In genomic region chr15:58147151-58147550, GRCh38 we compare ENCODE assay signal across 13 cellular contexts. TPM values are rescaled to one million over a fixed set of nuclear protein-coding genes. Genes with fewer than 3 reads are reported as not detected.
DNase-seq lines count a peak whose midpoint lies in the region; ATAC-seq and TF ChIP-seq lines count a peak whose summit lies in the region.
"Had no signal": no experiment of that assay in that cellular context is flagged by ENCODE, and none has a peak within 500 bp of the region (broad histone marks: within the 10 kb centered on the region; RNA-seq: fewer than 3 reads in every experiment).

No MANE protein-coding gene starts in this region.

- H3K36me3 ChIP-seq in HEK293 (ENCODE audit: control insufficient read depth in 2 of 2, insufficient read depth in 1 of 2, low read length in 2 of 2) = no peaks in the 10 kb centered on the region
- no peaks in the 10 kb centered on the region for H3K36me3 ChIP-seq in BE2C
- H3K36me3 ChIP-seq in HAP-1 (replicated peaks) = no peaks in the 10 kb centered on the region
- H3K36me3 ChIP-seq: prostate gland had no signal

- H3K27ac ChIP-seq in HEK293 (ENCODE audit: extremely low read depth, low read depth, low read length) = no peak overlapping the region
- H3K27ac ChIP-seq: prostate gland had no signal

- H3K4me1 ChIP-seq in HEK293 (ENCODE audit: control insufficient read depth, insufficient read depth, low read length) (peaks cover 3% of the 10 kb centered on the region; the same call in 1 of the 2 replicates), BE2C (peaks cover 7% of the 10 kb centered on the region), HAP-1 (no peaks in the 10 kb centered on the region)
- H3K4me1 ChIP-seq: prostate gland had no signal

- CTCF ChIA-PET in HEK293 (lab: Yijun Ruan, JAX) = interaction anchor here (0.9 kb wide), 1 partner anchor 36 kb away, joined by 3 read pairs; no protein-coding TSS in a partner anchor

- in situ Hi-C loops in HAP-1 (cut with MboI; ENCODE audit: low sequenced_read_pairs) = no loop called here

- no peak overlapping the region for H3K4me3 ChIP-seq in AG10803 (ENCODE audit: low read length)
- no peak overlapping the region for H3K4me3 ChIP-seq in HEK293 (ENCODE audit: low read depth, low read length)
- no peak overlapping the region for H3K4me3 ChIP-seq in BE2C (ENCODE audit: low read depth, low read length)
- no peak overlapping the region for H3K4me3 ChIP-seq in HAP-1
- H3K4me3 ChIP-seq: prostate gland had no signal

- DNase-seq in AG10803 (ENCODE audit: low read depth) (peak; percentile 15), SIG-M5 treated with dmso at 0.1 percent for 504 hours (lab: John Stamatoyannopoulos, UW; ENCODE audit: unreplicated experiment) (peak; percentile 92), kidney tubule cell (ENCODE audit: low spot score) (peak; percentile 95), BE2C (no peak), HAP-1 (ENCODE audit: low spot score in 2 of 2) (no peak), islet precursor cell (no peak)
- DNase-seq: activated B cell treated with CpG ODN at 0.5 μM for 24 hours; activated T-cell treated with anti-CD3 and anti-CD28 coated beads, Interleukin-2, amount 50 U/mL, for 1 hour; GDM1; stimulated activated CD4-positive, alpha-beta T cell treated with anti-CD3 and anti-CD28 coated beads, Interleukin-4, amount 100 ng/mL, for 4 hours had no signal

- no peak for ATAC-seq in GM19452 (IDR thresholded peaks at IDR 0.05; ENCODE audit: unreplicated experiment)

- no peak for TF ChIP-seq CTCF in AG10803 (conservative IDR thresholded peaks at IDR 0.05; ENCODE audit: low read length)
- no peak for TF ChIP-seq CTCF in HEK293 (tag by site-specific recombination; IDR thresholded peaks at IDR 0.05)
- TF ChIP-seq CTCF in BE2C (IDR thresholded peaks at IDR 0.05; ENCODE audit: low read depth, low read length) = no peak

- H3K9me3 ChIP-seq in HEK293 (ENCODE audit: control insufficient read depth, insufficient read depth, low read depth, low read length) (no peaks in the 10 kb centered on the region), BE2C (no peaks in the 10 kb centered on the region), HAP-1 (no peaks in the 10 kb centered on the region)
- H3K9me3 ChIP-seq: prostate gland had no signal

- H3K27me3 ChIP-seq in BE2C = no peaks in the 10 kb centered on the region; the same call in 1 of the 2 replicates
- 0 out of 2 replicates have a peak, but pooled peaks cover 6% of the 10 kb centered on the region for H3K27me3 ChIP-seq in HAP-1 (ENCODE audit: low read depth)

- POLR2A ChIA-PET in HEK293 (lab: Yijun Ruan, JAX) = no interaction called here

TF ChIP-seq in HEK293, 187 proteins besides CTCF, POLR2A, EP300 and RAD21:
- TF ChIP-seq ZNF174 (tag by site-specific recombination; IDR thresholded peaks at IDR 0.05) (no peak), PRDM2 (tag by site-specific recombination; IDR thresholded peaks at IDR 0.05; ENCODE audit: borderline replicate concordance) (no peak), ZNF521 (tag by site-specific recombination; IDR thresholded peaks at IDR 0.05) (no peak), ZNF426 (tag by site-specific recombination; IDR thresholded peaks at IDR 0.05) (no peak), ZNF510 (tag by site-specific recombination; IDR thresholded peaks at IDR 0.05; ENCODE audit: insufficient replicate concordance) (no peak), PRDM1 (tag by site-specific recombination; IDR thresholded peaks at IDR 0.05) (0 out of 2 replicates have a peak, but pooled peaks have one; percentile 10), ZSCAN18 (tag by site-specific recombination; IDR thresholded peaks at IDR 0.05) (no peak), KLF7 (tag by site-specific recombination; IDR thresholded peaks at IDR 0.05; ENCODE audit: borderline replicate concordance) (no peak), ZNF391 (tag by site-specific recombination; IDR thresholded peaks at IDR 0.05; ENCODE audit: borderline replicate concordance, low read depth) (no peak), ZNF133 (tag by site-specific recombination; IDR thresholded peaks at IDR 0.05) (peak; percentile 67; the same call in 1 of the 2 replicates), ZNF473 (tag by site-specific recombination; IDR thresholded peaks at IDR 0.05) (no peak), ZBTB8A (tag by site-specific recombination; IDR thresholded peaks at IDR 0.05) (peak; percentile 54; the same call in 1 of the 2 replicates), ZNF555 (tag by site-specific recombination; conservative IDR thresholded peaks at IDR 0.05) (no peak)
- TF ChIP-seq, protein P1, sequence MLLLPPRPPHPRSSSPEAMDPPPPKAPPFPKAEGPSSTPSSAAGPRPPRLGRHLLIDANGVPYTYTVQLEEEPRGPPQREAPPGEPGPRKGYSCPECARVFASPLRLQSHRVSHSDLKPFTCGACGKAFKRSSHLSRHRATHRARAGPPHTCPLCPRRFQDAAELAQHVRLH (tag by site-specific recombination; IDR thresholded peaks at IDR 0.05) = no peak
- TF ChIP-seq, protein P2, sequence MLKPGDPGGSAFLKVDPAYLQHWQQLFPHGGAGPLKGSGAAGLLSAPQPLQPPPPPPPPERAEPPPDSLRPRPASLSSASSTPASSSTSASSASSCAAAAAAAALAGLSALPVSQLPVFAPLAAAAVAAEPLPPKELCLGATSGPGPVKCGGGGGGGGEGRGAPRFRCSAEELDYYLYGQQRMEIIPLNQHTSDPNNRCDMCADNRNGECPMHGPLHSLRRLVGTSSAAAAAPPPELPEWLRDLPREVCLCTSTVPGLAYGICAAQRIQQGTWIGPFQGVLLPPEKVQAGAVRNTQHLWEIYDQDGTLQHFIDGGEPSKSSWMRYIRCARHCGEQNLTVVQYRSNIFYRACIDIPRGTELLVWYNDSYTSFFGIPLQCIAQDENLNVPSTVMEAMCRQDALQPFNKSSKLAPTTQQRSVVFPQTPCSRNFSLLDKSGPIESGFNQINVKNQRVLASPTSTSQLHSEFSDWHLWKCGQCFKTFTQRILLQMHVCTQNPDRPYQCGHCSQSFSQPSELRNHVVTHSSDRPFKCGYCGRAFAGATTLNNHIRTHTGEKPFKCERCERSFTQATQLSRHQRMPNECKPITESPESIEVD (tag by site-specific recombination; IDR thresholded peaks at IDR 0.05) = peak; percentile 63

RNA-seq across cellular contexts. Expression of gene AQP9, which starts 9.0 kb away (rescaled TPM):
- polyA plus RNA-seq in BE2C (2012; ENCODE audit: insufficient read depth, insufficient read length, low read depth) = not detected

Comparison
In these comparisons a context has a peak if more than half of its experiments do, and no peak if none do; other contexts are left out.
1. DNase-seq: peak in AG10803 (single experiment), SIG-M5 treated with dmso at 0.1 percent for 504 hours (single experiment) and kidney tubule cell (single experiment); none in BE2C (single experiment), HAP-1 (0 of 2) and islet precursor cell (single experiment).